In the genomic region with DNA sequence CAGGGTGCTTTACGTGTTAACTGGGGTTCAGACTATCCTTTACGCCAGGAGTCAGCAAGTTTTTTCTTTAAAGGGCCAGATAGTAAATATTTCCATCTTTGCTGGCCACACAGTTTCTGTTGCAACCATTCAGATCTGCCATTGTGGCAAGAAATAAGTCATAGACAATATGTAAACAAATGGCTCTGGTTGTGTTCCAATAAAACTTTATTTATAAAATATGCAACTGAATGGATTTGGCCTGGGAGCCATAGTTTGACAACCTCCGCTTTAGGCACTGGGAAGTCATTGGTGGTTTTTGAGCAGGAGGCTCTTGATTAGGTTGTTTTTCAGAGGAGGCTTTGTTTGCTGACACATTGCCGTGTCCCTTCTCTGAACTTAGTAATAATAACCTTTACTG, we compare ENCODE assay signal across 8 cellular contexts.
"Had no signal": no experiment of that assay in that cellular context is flagged by ENCODE, and none has a peak within 500 bp of the region (broad histone marks: within the 10 kb centered on the region; RNA-seq: fewer than 3 reads in every experiment).

No MANE protein-coding gene starts in this region.

- FAIRE-seq: HepG2, HTR-8/SVneo had no signal

- DNase-seq: IMR-90, Karpas-422, KBM-7, KG1 had no signal

- H3K9ac ChIP-seq: KMS-11 had no signal

- H3K27ac ChIP-seq: HL-60, KMS-11 had no signal

- ATAC-seq: HepG2 had no signal

- H3K4me2 ChIP-seq: KMS-11 had no signal
